ENCODE assay signal across 2 cellular contexts in genomic region chr4:98544141-98544817, GRCh38.
TF ChIP-seq lines count a peak whose summit lies in the region.

No MANE protein-coding gene starts in this region.

TF ChIP-seq in IMR-90, 13 proteins besides CTCF, POLR2A, EP300 and RAD21:
- no peak for TF ChIP-seq CEBPB (IDR thresholded peaks at IDR 0.05; ENCODE audit: low read depth, low read length)
- no peak for TF ChIP-seq MAFK (IDR thresholded peaks at IDR 0.05; ENCODE audit: low read depth, low read length)
- TF ChIP-seq NFE2L2 (IDR thresholded peaks at IDR 0.05; ENCODE audit: low read depth, low read length): no peak
- TF ChIP-seq FOS (IDR thresholded peaks at IDR 0.05; ENCODE audit: low read depth, low read length): no peak
- no peak for TF ChIP-seq RCOR1 (IDR thresholded peaks at IDR 0.05; ENCODE audit: insufficient replicate concordance, low read length)
- TF ChIP-seq BHLHE40 (IDR thresholded peaks at IDR 0.05; ENCODE audit: low read depth, low read length): no peak
- no peak for TF ChIP-seq MXI1 (IDR thresholded peaks at IDR 0.05; ENCODE audit: borderline replicate concordance, low read depth, low read length)
- TF ChIP-seq SMC3 (IDR thresholded peaks at IDR 0.05; ENCODE audit: low read depth, low read length): no peak
- no peak for TF ChIP-seq RFX5 (IDR thresholded peaks at IDR 0.05; ENCODE audit: low read depth, low read length)
- no peak for TF ChIP-seq USF2 (IDR thresholded peaks at IDR 0.05; ENCODE audit: low read depth, low read length)
- no peak for TF ChIP-seq MAZ (IDR thresholded peaks at IDR 0.05; ENCODE audit: borderline replicate concordance, low read depth, low read length)
- TF ChIP-seq, protein P1, sequence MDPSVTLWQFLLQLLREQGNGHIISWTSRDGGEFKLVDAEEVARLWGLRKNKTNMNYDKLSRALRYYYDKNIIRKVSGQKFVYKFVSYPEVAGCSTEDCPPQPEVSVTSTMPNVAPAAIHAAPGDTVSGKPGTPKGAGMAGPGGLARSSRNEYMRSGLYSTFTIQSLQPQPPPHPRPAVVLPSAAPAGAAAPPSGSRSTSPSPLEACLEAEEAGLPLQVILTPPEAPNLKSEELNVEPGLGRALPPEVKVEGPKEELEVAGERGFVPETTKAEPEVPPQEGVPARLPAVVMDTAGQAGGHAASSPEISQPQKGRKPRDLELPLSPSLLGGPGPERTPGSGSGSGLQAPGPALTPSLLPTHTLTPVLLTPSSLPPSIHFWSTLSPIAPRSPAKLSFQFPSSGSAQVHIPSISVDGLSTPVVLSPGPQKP (IDR thresholded peaks at IDR 0.05; ENCODE audit: borderline replicate concordance, low read depth, low read length): no peak

TF ChIP-seq in WTC11, 78 proteins besides CTCF, POLR2A, EP300 and RAD21:
- no peak for TF ChIP-seq ZNF219 (CRISPR knock-in tag; IDR thresholded peaks at IDR 0.05; ENCODE audit: borderline replicate concordance)
- TF ChIP-seq NR3C1 (CRISPR knock-in tag; conservative IDR thresholded peaks at IDR 0.05; ENCODE audit: low read depth): no peak
- TF ChIP-seq TCF7 (CRISPR knock-in tag; IDR thresholded peaks at IDR 0.05; ENCODE audit: low read depth): no peak
- TF ChIP-seq ZNF121 (CRISPR knock-in tag; IDR thresholded peaks at IDR 0.05): no peak
- no peak for TF ChIP-seq ZBTB21 (CRISPR knock-in tag; IDR thresholded peaks at IDR 0.05; ENCODE audit: borderline replicate concordance)
- TF ChIP-seq GRHL2 (CRISPR knock-in tag; IDR thresholded peaks at IDR 0.05; ENCODE audit: insufficient replicate concordance, severe bottlenecking): no peak
TF ChIP-seq in WTC11: peak in this region for 0.
